ENCODE assay signal across 1 cellular context in the genomic region with DNA sequence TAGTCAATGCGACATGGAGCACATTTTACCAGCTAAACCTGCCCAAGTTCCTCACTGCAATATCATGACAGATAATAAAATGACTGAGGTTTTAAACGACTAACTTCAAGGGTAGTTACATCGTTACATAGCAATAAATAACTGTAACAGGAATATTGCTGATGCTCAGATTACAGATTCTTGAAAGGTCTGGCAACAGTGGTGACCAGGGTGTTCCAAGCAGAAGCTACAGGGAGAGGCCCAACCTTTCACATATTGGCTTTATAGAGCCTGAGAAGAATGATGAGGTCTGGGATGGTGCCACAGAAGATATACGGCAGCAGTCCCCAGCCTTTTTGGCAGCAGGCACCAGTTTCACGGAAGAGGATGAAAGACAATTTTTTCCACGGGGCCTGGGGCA.
TF ChIP-seq lines count a peak whose summit lies in the region.

No MANE protein-coding gene starts in this region.

TF ChIP-seq in GM23338, 12 proteins besides CTCF, POLR2A, EP300 and RAD21 (continued from another document):
- TF ChIP-seq ETS1 (IDR thresholded peaks at IDR 0.05) = no peak
